In the genomic region with DNA sequence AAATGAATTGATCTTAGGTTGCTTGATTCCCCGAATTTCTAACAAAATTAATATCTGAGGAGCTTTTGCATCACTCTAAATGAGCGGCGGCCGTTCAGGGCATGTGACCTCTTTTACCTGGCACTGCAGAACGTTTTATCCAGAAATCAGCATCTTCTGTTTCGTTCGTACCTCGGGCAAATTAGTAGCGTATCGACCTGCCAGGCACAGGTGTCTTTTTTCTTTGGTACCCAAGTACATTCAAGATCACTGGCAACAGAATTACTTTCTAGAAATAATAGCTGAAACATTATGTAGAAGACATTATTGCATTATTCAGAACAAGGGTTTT, we compare ENCODE assay signal across 8 cellular contexts. TPM values are rescaled to one million over a fixed set of nuclear protein-coding genes. Genes with fewer than 3 reads are reported as not detected.
A peak's percentile ranks its signal among the peaks of the same experiment; 100 is the strongest.
DNase-seq lines count a peak whose midpoint lies in the region; ATAC-seq and TF ChIP-seq lines count a peak whose summit lies in the region.

No MANE protein-coding gene starts in this region.

- peak overlapping the region in 1 of 2 donors; percentile 80 for H3K27ac ChIP-seq in thoracic aorta

- peak overlapping the region; percentile 85 for H3K27ac Mint-ChIP-seq in activated CD8-positive, alpha-beta memory T cell treated with anti-CD3 and anti-CD28 coated beads, Interleukin-2, amount 10 ng/mL, durations not matched to agents 7 days and 5 days
- peak overlapping the region; percentile 87 for H3K27ac Mint-ChIP-seq in activated naive CD8-positive, alpha-beta T cell

- H3K36me3 ChIP-seq in kidney epithelial cell (ENCODE audit: control insufficient read depth, insufficient read depth, low read length) (no peaks in the 10 kb centered on the region), thoracic aorta (no peaks in the 10 kb centered on the region)

- peaks cover 14% of the 10 kb centered on the region in 2 donors for H3K4me1 ChIP-seq in thoracic aorta (ENCODE audit: control insufficient read depth in 1 of 2, low read depth in 2 of 2)

- peaks cover 71% of the 10 kb centered on the region for H3K4me1 Mint-ChIP-seq in activated CD8-positive, alpha-beta memory T cell treated with anti-CD3 and anti-CD28 coated beads, Interleukin-2, amount 10 ng/mL, durations not matched to agents 7 days and 5 days
- H3K4me1 Mint-ChIP-seq in activated naive CD8-positive, alpha-beta T cell (ENCODE audit: low read depth): peaks cover 83% of the 10 kb centered on the region

- ATAC-seq in activated CD8-positive, alpha-beta memory T cell treated with anti-CD3 and anti-CD28 coated beads, Interleukin-2, amount 10 ng/mL, durations not matched to agents 7 days and 5 days: no peak
- ATAC-seq in thoracic aorta (ENCODE audit: insufficient number of reproducible peaks, low FRiP score, low read depth) (no peak), HG02852 (IDR thresholded peaks at IDR 0.05; ENCODE audit: unreplicated experiment) (no peak)

- peak overlapping the region; percentile 73 for H3K4me3 ChIP-seq in kidney epithelial cell (ENCODE audit: low read depth, low read length)
- H3K4me3 ChIP-seq in thoracic aorta: peak overlapping the region; percentile 92

- peaks cover 10% of the 10 kb centered on the region for H3K36me3 Mint-ChIP-seq in activated CD8-positive, alpha-beta memory T cell treated with anti-CD3 and anti-CD28 coated beads, Interleukin-2, amount 10 ng/mL, durations not matched to agents 7 days and 5 days
- peaks cover 3% of the 10 kb centered on the region for H3K36me3 Mint-ChIP-seq in activated naive CD8-positive, alpha-beta T cell

- H3K9me3 Mint-ChIP-seq in activated CD8-positive, alpha-beta memory T cell treated with anti-CD3 and anti-CD28 coated beads, Interleukin-2, amount 10 ng/mL, durations not matched to agents 7 days and 5 days (ENCODE audit: low read depth): no peaks in the 10 kb centered on the region
- no peaks in the 10 kb centered on the region for H3K9me3 Mint-ChIP-seq in activated naive CD8-positive, alpha-beta T cell (ENCODE audit: low read depth)

- no peak for DNase-seq in activated CD8-positive, alpha-beta memory T cell treated with anti-CD3 and anti-CD28 coated beads, Interleukin-2, amount 10 ng/mL, durations not matched to agents 7 days and 5 days
- DNase-seq in activated CD8-positive, alpha-beta memory T cell treated with anti-CD3 and anti-CD28 coated beads, Interleukin-2, amount 50 U/mL, for 48 hours: no peak
- DNase-seq in kidney epithelial cell (ENCODE audit: low read depth): no peak
- no peak for DNase-seq in thoracic aorta (ENCODE audit: low spot score)
- DNase-seq in middle frontal gyrus (ENCODE audit: extremely low spot score, low spot score): no peak
- no peak for DNase-seq in foreskin melanocyte

- TF ChIP-seq CTCF in kidney epithelial cell (IDR thresholded peaks at IDR 0.05; ENCODE audit: insufficient read depth, low read length, poor library complexity, severe bottlenecking) (no peak), thoracic aorta (IDR thresholded peaks at IDR 0.05) (no peak)

- CTCF ChIA-PET in activated CD8-positive, alpha-beta memory T cell treated with anti-CD3 and anti-CD28 coated beads, Interleukin-2, amount 10 ng/mL, durations not matched to agents 7 days and 5 days (lab: Charles Lee): interaction anchor here (1.0 kb wide), 1 partner anchor 95 kb away, joined by 3 read pairs; a partner anchor contains a TSS

- no peaks in the 10 kb centered on the region for H3K27me3 Mint-ChIP-seq in activated CD8-positive, alpha-beta memory T cell treated with anti-CD3 and anti-CD28 coated beads, Interleukin-2, amount 10 ng/mL, durations not matched to agents 7 days and 5 days
- H3K27me3 Mint-ChIP-seq in activated naive CD8-positive, alpha-beta T cell: no peaks in the 10 kb centered on the region

- H3K4me3 Mint-ChIP-seq in activated CD8-positive, alpha-beta memory T cell treated with anti-CD3 and anti-CD28 coated beads, Interleukin-2, amount 10 ng/mL, durations not matched to agents 7 days and 5 days: peak overlapping the region; percentile 85
- peak overlapping the region; percentile 92 for H3K4me3 Mint-ChIP-seq in activated naive CD8-positive, alpha-beta T cell

- H3K27me3 ChIP-seq in kidney epithelial cell (ENCODE audit: control insufficient read depth, insufficient read depth, low read length) (no peaks in the 10 kb centered on the region), thoracic aorta (replicated peaks; ENCODE audit: insufficient read depth) (no peaks in the 10 kb centered on the region)

- no peaks in the 10 kb centered on the region for H3K9me3 ChIP-seq in thoracic aorta

RNA-seq across cellular contexts. Expression of a gene that starts 0.9 kb away (rescaled TPM):
- 10 to 100 TPM; 22.2 to 27.0 TPM for total RNA-seq in activated CD8-positive, alpha-beta memory T cell treated with anti-CD3 and anti-CD28 coated beads, Interleukin-2, amount 10 ng/mL, durations not matched to agents 7 days and 5 days
- total RNA-seq in kidney epithelial cell (12.9 and 17.7 TPM in 2 replicates), thoracic aorta (10 to 100 TPM; 13.5 to 48.2 TPM)
